14 cellular contexts compared by ENCODE assay signal in the genomic region with DNA sequence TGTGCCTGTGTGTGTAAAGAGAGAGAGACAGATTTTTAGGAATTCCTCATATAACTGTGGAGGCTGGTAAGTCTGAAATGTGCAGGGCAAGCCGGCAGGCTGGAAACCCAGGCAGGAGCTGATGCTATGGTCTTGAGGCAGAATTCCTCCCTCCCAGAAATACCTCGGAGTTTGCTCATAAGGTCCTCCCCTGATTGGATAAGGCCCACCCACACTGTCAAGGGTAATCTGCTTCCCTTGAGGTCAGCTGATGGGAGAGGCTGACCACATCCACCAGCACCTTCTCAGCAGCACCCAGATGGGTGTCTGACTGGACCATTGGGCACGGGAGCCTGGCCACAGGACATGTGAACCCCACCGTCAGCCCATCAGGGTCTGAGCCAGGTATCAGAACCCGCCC.
"Had no signal": no experiment of that assay in that cellular context is flagged by ENCODE, and none has a peak within 500 bp of the region (broad histone marks: within the 10 kb centered on the region; RNA-seq: fewer than 3 reads in every experiment).

No MANE protein-coding gene starts in this region.

- H3K9me3 ChIP-seq: stomach, thyroid gland, vagina had no signal

- H3K36me3 ChIP-seq: stomach, thyroid gland, vagina had no signal

- H3K4me3 ChIP-seq: stomach, thyroid gland, vagina had no signal

- ATAC-seq: activated naive CD8-positive, alpha-beta T cell treated with anti-CD3 and anti-CD28 coated beads, Interleukin-2, amount 50 U/mL, for 24 hours; left colon; naive thymus-derived CD4-positive, alpha-beta T cell; T-cell had no signal

- H3K27me3 ChIP-seq: thyroid gland, vagina had no signal

- DNase-seq: activated CD4-positive, alpha-beta memory T cell treated with anti-CD3 and anti-CD28 coated beads for 36 hours; activated naive CD4-positive, alpha-beta T cell treated with Interleukin-2 at 50 U/mL for 16 hours; activated naive CD8-positive, alpha-beta T cell treated with anti-CD3 and anti-CD28 coated beads, Interleukin-2, amount 50 U/mL, for 24 hours; central memory CD4-positive, alpha-beta T cell; effector memory CD4-positive, alpha-beta T cell; left colon; naive thymus-derived CD4-positive, alpha-beta T cell; nucleus accumbens; stimulated activated CD4-positive, alpha-beta T cell treated with anti-CD3 and anti-CD28 coated beads, Interleukin-4, amount 100 ng/mL, for 24 hours; stomach; T-cell; thyroid gland had no signal

- H3K27ac Mint-ChIP-seq: activated CD4-positive, alpha-beta memory T cell treated with anti-CD3 and anti-CD28 coated beads for 36 hours; activated naive CD8-positive, alpha-beta T cell treated with anti-CD3 and anti-CD28 coated beads, Interleukin-2, amount 50 U/mL, for 24 hours; naive thymus-derived CD4-positive, alpha-beta T cell; T-cell had no signal

- H3K27ac ChIP-seq: stomach, thyroid gland, vagina, VCaP had no signal

- H3K36me3 Mint-ChIP-seq: T-cell had no signal

- H3K4me3 Mint-ChIP-seq: activated CD4-positive, alpha-beta memory T cell treated with anti-CD3 and anti-CD28 coated beads for 36 hours; activated naive CD8-positive, alpha-beta T cell treated with anti-CD3 and anti-CD28 coated beads, Interleukin-2, amount 50 U/mL, for 24 hours; naive thymus-derived CD4-positive, alpha-beta T cell; T-cell had no signal

- H3K27me3 Mint-ChIP-seq: activated CD4-positive, alpha-beta memory T cell treated with anti-CD3 and anti-CD28 coated beads for 36 hours; activated naive CD8-positive, alpha-beta T cell treated with anti-CD3 and anti-CD28 coated beads, Interleukin-2, amount 50 U/mL, for 24 hours had no signal
